In genomic region chrX:107742754-107743191, GRCh38 we compare ENCODE assay signal across 1 cellular context.
TF ChIP-seq lines count a peak whose summit lies in the region.

No MANE protein-coding gene starts in this region.

TF ChIP-seq in endothelial cell of umbilical vein, 7 proteins besides CTCF, POLR2A, EP300 and RAD21:
- TF ChIP-seq MAX (IDR thresholded peaks at IDR 0.05; ENCODE audit: insufficient read depth, insufficient read length) = no peak
- TF ChIP-seq POLR2AphosphoS5 (IDR thresholded peaks at IDR 0.05; ENCODE audit: insufficient read depth, low read depth, low read length) = no peak
- TF ChIP-seq JUN (IDR thresholded peaks at IDR 0.05; ENCODE audit: borderline replicate concordance, insufficient read depth, insufficient read length, low read depth) = no peak
- TF ChIP-seq MYC (IDR thresholded peaks at IDR 0.05; ENCODE audit: low read depth, low read length) = no peak
- TF ChIP-seq FOS (IDR thresholded peaks at IDR 0.05; ENCODE audit: borderline replicate concordance, insufficient read depth, low read length) = no peak
- no peak for TF ChIP-seq GATA2 (IDR thresholded peaks at IDR 0.05; ENCODE audit: insufficient read depth, insufficient read length, low read depth, low read length)
- TF ChIP-seq EZH2 (IDR thresholded peaks at IDR 0.05; ENCODE audit: borderline replicate concordance, low read depth, low read length, severe bottlenecking) = no peak
